20 cellular contexts compared by ENCODE assay signal in genomic region chr18:49071776-49072175, GRCh38.
"Had no signal": no experiment of that assay in that cellular context is flagged by ENCODE, and none has a peak within 500 bp of the region (broad histone marks: within the 10 kb centered on the region; RNA-seq: fewer than 3 reads in every experiment).

No MANE protein-coding gene starts in this region.

- H3K27ac Mint-ChIP-seq: activated naive CD8-positive, alpha-beta T cell treated with anti-CD3 and anti-CD28 coated beads for 36 hours; dendritic cell treated with granulocyte-macrophage colony-stimulating factor and Interleukin-4, amounts not matched to agents 40 ng/mL and 50 ng/mL, for 4 days; effector memory CD8-positive, alpha-beta T cell; T-cell had no signal

- H3K4me3 Mint-ChIP-seq: activated naive CD8-positive, alpha-beta T cell treated with anti-CD3 and anti-CD28 coated beads for 36 hours; dendritic cell treated with granulocyte-macrophage colony-stimulating factor and Interleukin-4, amounts not matched to agents 40 ng/mL and 50 ng/mL, for 4 days; effector memory CD8-positive, alpha-beta T cell; natural killer cell; T-cell had no signal

- H3K27ac ChIP-seq: brain microvascular endothelial cell, gastrocnemius medialis, neutrophil, suprapubic skin, upper lobe of right lung had no signal

- H3K4me1 Mint-ChIP-seq: T-cell had no signal

- DNase-seq: activated CD4-positive, alpha-beta T cell treated with anti-CD3 and anti-CD28 coated beads, Interleukin-2, amount 50 U/mL, for 4 hours; activated naive CD8-positive, alpha-beta T cell treated with anti-CD3 and anti-CD28 coated beads for 36 hours; anterior cingulate cortex; brain microvascular endothelial cell; cerebellar nuclear complex; effector memory CD8-positive, alpha-beta T cell; gastrocnemius medialis; heart left ventricle; natural killer cell; stimulated activated CD4-positive, alpha-beta T cell treated with anti-CD3 and anti-CD28 coated beads, Interleukin-4, amount 100 ng/mL, for 4 hours; stimulated activated CD8-positive, alpha-beta memory T cell treated with anti-CD3 and anti-CD28 coated beads, Interleukin-4, amount 100 ng/mL, for 48 hours; stimulated activated naive CD8-positive, alpha-beta T cell treated with anti-CD3 and anti-CD28 coated beads, Interleukin-15, Interleukin-2, amounts not matched to agents 100 U/mL and 50 U/mL, for 24 hours; T-cell; T-helper 9 cell; upper lobe of right lung had no signal

- H3K36me3 Mint-ChIP-seq: natural killer cell had no signal

- H3K27me3 Mint-ChIP-seq: activated naive CD8-positive, alpha-beta T cell treated with anti-CD3 and anti-CD28 coated beads for 36 hours; dendritic cell treated with granulocyte-macrophage colony-stimulating factor and Interleukin-4, amounts not matched to agents 40 ng/mL and 50 ng/mL, for 4 days; effector memory CD8-positive, alpha-beta T cell; T-cell had no signal

- H3K36me3 ChIP-seq: brain microvascular endothelial cell, gastrocnemius medialis, heart left ventricle, right atrium auricular region, suprapubic skin, upper lobe of right lung had no signal

- H3K4me3 ChIP-seq: gastrocnemius medialis, suprapubic skin, upper lobe of right lung had no signal

- ATAC-seq: activated CD4-positive, CD25-positive, alpha-beta regulatory T cell treated with anti-CD3 and anti-CD28 coated beads, Interleukin-2, amount 50 U/mL, for 24 hours; effector memory CD8-positive, alpha-beta T cell; gastrocnemius medialis; T-cell had no signal

- H3K9me3 ChIP-seq: gastrocnemius medialis, heart left ventricle, neutrophil, right atrium auricular region, suprapubic skin, upper lobe of right lung had no signal

- H3K9me3 Mint-ChIP-seq: activated naive CD8-positive, alpha-beta T cell treated with anti-CD3 and anti-CD28 coated beads for 36 hours; dendritic cell treated with granulocyte-macrophage colony-stimulating factor and Interleukin-4, amounts not matched to agents 40 ng/mL and 50 ng/mL, for 4 days; effector memory CD8-positive, alpha-beta T cell; T-cell had no signal

- H3K27me3 ChIP-seq: brain microvascular endothelial cell, gastrocnemius medialis, heart left ventricle, neutrophil, right atrium auricular region, suprapubic skin, upper lobe of right lung had no signal

- H3K4me1 ChIP-seq: gastrocnemius medialis, suprapubic skin had no signal
